ENCODE assay signal across 8 cellular contexts in genomic region chr20:53738945-53739798, GRCh38.
DNase-seq lines count a peak whose midpoint lies in the region; ATAC-seq and TF ChIP-seq lines count a peak whose summit lies in the region.

No MANE protein-coding gene starts in this region.

- 45 to 53% methylated on average over 11 of the region's 11 CpGs for WGBS in heart right ventricle, 2 donors
- WGBS in hepatocyte (ENCODE audit: low lambda C conversion rate, missing lambda C conversion rate): 31% methylated on average over 11 of the region's 11 CpGs
- WGBS in urinary bladder: 74% methylated on average over 11 of the region's 11 CpGs

- DNase-seq in heart right ventricle: no peak
- DNase-seq in left cardiac atrium: no peak
- peak in 1 of 2 experiments; percentile 47 for DNase-seq in PC-9
- peak; percentile 42 for DNase-seq in hepatocyte (ENCODE audit: low spot score)
- DNase-seq in DMS153 treated with DMSO at 0.1 percent for 48 hours (lab: John Stamatoyannopoulos, UW; ENCODE audit: unreplicated experiment): no peak
- DNase-seq in GM19240 (ENCODE audit: insufficient read length, low spot score): no peak

- peak overlapping the region in 6 of 10 donors; percentile 3 to 43 (median 24) for H3K4me3 ChIP-seq in heart right ventricle
- H3K4me3 ChIP-seq in PC-9: peak overlapping the region; percentile 62
- H3K4me3 ChIP-seq in hepatocyte: no peak overlapping the region
- no peak overlapping the region for H3K4me3 ChIP-seq in urinary bladder (ENCODE audit: low read depth, low read length)

- H3K4me1 ChIP-seq in heart right ventricle (peaks cover 6 to 69% (median 47%) of the 10 kb centered on the region in 9 donors), PC-9 (replicated peaks; ENCODE audit: insufficient read depth) (peaks cover 80% of the 10 kb centered on the region), hepatocyte (ENCODE audit: insufficient read depth) (peaks cover 63% of the 10 kb centered on the region), urinary bladder (ENCODE audit: insufficient read depth) (no peaks in the 10 kb centered on the region)

- H3K9me2 ChIP-seq in PC-9 (ENCODE audit: insufficient read depth) (no peaks in the 10 kb centered on the region), hepatocyte (replicated peaks; ENCODE audit: insufficient read depth) (no peaks in the 10 kb centered on the region)

- TF ChIP-seq CTCF in heart right ventricle (IDR thresholded peaks at IDR 0.05) (no peak), PC-9 (conservative IDR thresholded peaks at IDR 0.05) (no peak), hepatocyte (IDR thresholded peaks at IDR 0.05; ENCODE audit: poor library complexity) (no peak)

- peaks cover 62% of the 10 kb centered on the region for H3F3A ChIP-seq in PC-9 (ENCODE audit: insufficient read depth, low read depth)

- ATAC-seq in heart right ventricle (no peak), left cardiac atrium (no peak), esophagus mucosa (no peak)

- peak overlapping the region; percentile 53 to 86 (median 79) for H3K27ac ChIP-seq in heart right ventricle
- H3K27ac ChIP-seq in PC-9: peak overlapping the region; percentile 98
- peak overlapping the region; percentile 95 for H3K27ac ChIP-seq in hepatocyte
- peak overlapping the region; percentile 70 for H3K27ac ChIP-seq in urinary bladder (ENCODE audit: low read depth)

- H2AFZ ChIP-seq in PC-9 (peak overlapping the region; percentile 51), hepatocyte (peak overlapping the region; percentile 30)

- peaks cover 23% of the 10 kb centered on the region for H3K79me2 ChIP-seq in PC-9 (ENCODE audit: low read depth)
- no peaks in the 10 kb centered on the region for H3K79me2 ChIP-seq in hepatocyte

- H3K36me3 ChIP-seq in heart right ventricle: no peaks in the 10 kb centered on the region
- no peaks in the 10 kb centered on the region for H3K36me3 ChIP-seq in PC-9 (ENCODE audit: low read depth)
- H3K36me3 ChIP-seq in hepatocyte (replicated peaks; ENCODE audit: insufficient read depth, low read depth): no peaks in the 10 kb centered on the region
- no peaks in the 10 kb centered on the region for H3K36me3 ChIP-seq in urinary bladder (ENCODE audit: insufficient read depth)

- CTCF ChIA-PET in PC-9 (lab: Charles Lee): interaction anchor here (0.6 to 1.0 kb wide), 4 partner anchors 47 to 1990 kb away, joined by 3 to 8 read pairs (median 3); no protein-coding TSS in a partner anchor

- intact Hi-C loops in heart right ventricle (cut with DNase I): loop anchor here in 4 of 10 donors (5.0 to 10.0 kb wide), 6 partner anchors 88 to 164 kb away; no protein-coding TSS in a partner anchor
- intact Hi-C loops in left cardiac atrium (cut with DNase I): loop anchor here in 1 of 2 donors (10.0 kb wide), 1 partner anchor 114 kb away; no protein-coding TSS in a partner anchor
- intact Hi-C loops in PC-9 (cut with micrococcal nuclease; ENCODE audit: unreplicated experiment): loop anchor here (1.0 to 5.0 kb wide), 9 partner anchors 13 to 383 kb away; partner anchors contain the start of gene ZNF217

- TSS peak; percentile 64 for BruUV-seq in PC-9 (replicated peaks; lab: Mats Ljungman, UMichigan)

- POLR2A ChIA-PET in PC-9 (lab: Charles Lee; ENCODE audit: unreplicated experiment): interaction anchor here (0.5 to 1.3 kb wide), 17 partner anchors 9 to 145 kb away, joined by 3 to 13 read pairs (median 7); partner anchors contain the start of gene ZNF217

- H3K9me3 ChIP-seq in heart right ventricle: no peaks in the 10 kb centered on the region
- H3K9me3 ChIP-seq in PC-9 (ENCODE audit: insufficient read depth, low read depth): no peaks in the 10 kb centered on the region
- no peaks in the 10 kb centered on the region for H3K9me3 ChIP-seq in hepatocyte (ENCODE audit: low read depth)

- H3K27me3 ChIP-seq in heart right ventricle: no peaks in the 10 kb centered on the region
- no peaks in the 10 kb centered on the region for H3K27me3 ChIP-seq in PC-9 (ENCODE audit: insufficient read depth, low read depth)
- no peaks in the 10 kb centered on the region for H3K27me3 ChIP-seq in hepatocyte

- H3K4me2 ChIP-seq in PC-9 (peak overlapping the region; percentile 88), hepatocyte (peak overlapping the region; percentile 67)

- H4K20me1 ChIP-seq in PC-9 (ENCODE audit: insufficient read depth) (no peaks in the 10 kb centered on the region), hepatocyte (ENCODE audit: insufficient read depth, poor library complexity, severe bottlenecking) (no peaks in the 10 kb centered on the region)

Comparison
In these comparisons a context has a peak if more than half of its experiments do, and no peak if none do; other contexts are left out.
1. H3K4me3 ChIP-seq: peak in heart right ventricle (6 of 10) and PC-9 (single experiment); none in hepatocyte (single experiment) and urinary bladder (single experiment).
2. Peak in every context shown above with its lines, with median percentiles within 50 percentile points of each other: H3K27ac ChIP-seq.